Comparison of ENCODE assay signal across 8 cellular contexts in the genomic region with DNA sequence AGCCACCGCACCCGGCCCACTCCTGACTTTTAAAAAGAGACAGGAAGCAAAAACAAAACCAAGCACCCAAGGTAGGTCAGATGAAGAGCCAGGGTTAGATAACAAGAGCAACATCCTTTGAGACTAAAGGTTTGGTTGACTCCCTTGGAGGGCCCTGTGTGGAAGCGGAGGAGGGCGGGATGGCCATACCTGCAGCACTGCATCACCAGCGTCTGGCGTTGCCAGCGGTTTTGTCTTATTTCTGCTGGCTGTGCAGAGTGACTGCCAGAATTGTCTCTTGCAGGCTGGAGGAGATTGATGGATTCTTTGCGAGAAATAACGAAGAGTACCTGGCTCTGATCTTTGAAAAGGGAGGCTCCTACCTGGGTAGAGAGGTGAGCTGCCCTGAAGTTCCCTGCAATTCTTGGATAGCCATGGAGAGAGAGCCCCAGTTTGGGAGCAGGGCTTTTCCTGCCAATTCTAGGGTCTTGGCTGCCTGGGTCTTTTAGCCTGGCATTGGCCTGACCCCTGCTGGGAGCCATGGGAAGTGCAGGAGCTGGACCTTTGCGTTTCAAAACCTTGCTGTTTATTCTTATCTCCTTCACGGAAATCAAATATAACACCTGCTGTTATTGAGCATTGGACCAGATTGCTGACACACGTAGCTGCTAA. TPM values are rescaled to one million over a fixed set of nuclear protein-coding genes. Genes with fewer than 3 reads are reported as not detected.
DNase-seq lines count a peak whose midpoint lies in the region; ATAC-seq and TF ChIP-seq lines count a peak whose summit lies in the region.

No MANE protein-coding gene starts in this region.

- peak; percentile 96 for TF ChIP-seq CTCF in A673 (conservative IDR thresholded peaks at IDR 0.05; ENCODE audit: low read depth, low read length)
- peak; percentile 96 for TF ChIP-seq CTCF in GM12875 (IDR thresholded peaks at IDR 0.05; ENCODE audit: borderline replicate concordance, insufficient read depth, low read depth, low read length)
- TF ChIP-seq CTCF in liver (IDR thresholded peaks at IDR 0.05; ENCODE audit: low read depth, low read length, missing input control) = peak; percentile 97

- H3K36me3 ChIP-seq in A673 (ENCODE audit: insufficient read depth, low read length, poor library complexity, severe bottlenecking) = no peaks in the 10 kb centered on the region
- peaks cover 0 to 4% (median 0%) of the 10 kb centered on the region in 4 donors for H3K36me3 ChIP-seq in liver (ENCODE audit: control insufficient read depth in 4 of 4, insufficient read depth in 3 of 4, low read depth in 1 of 4, low read length in 3 of 4)

- DNase-seq in A673 (ENCODE audit: low spot score) (peak; percentile 71), NCI-H128 (lab: John Stamatoyannopoulos, UW; ENCODE audit: unreplicated experiment) (peak; percentile 45), cerebellum (ENCODE audit: low spot score) (peak; percentile 71)
- DNase-seq in activated CD4-positive, CD25-positive, alpha-beta regulatory T cell treated with anti-CD3 and anti-CD28 coated beads, Interleukin-2, amount 50 U/mL, for 72 hours = peak; percentile 78
- peak; percentile 49 for DNase-seq in stimulated activated CD8-positive, alpha-beta memory T cell treated with anti-CD3 and anti-CD28 coated beads, Interleukin-15, amount 100 ng/mL, for 1 hour (ENCODE audit: low read depth)

- no peaks in the 10 kb centered on the region for H3K27me3 ChIP-seq in A673 (replicated peaks; ENCODE audit: insufficient read depth, low read depth, low read length, poor library complexity)
- H3K27me3 ChIP-seq in liver (ENCODE audit: control insufficient read depth in 4 of 4, insufficient read depth in 4 of 4, low read length in 3 of 4) = no peaks in the 10 kb centered on the region

- no peak overlapping the region for H3K27ac ChIP-seq in A673 (ENCODE audit: low read depth, low read length, poor library complexity, severe bottlenecking)
- H3K27ac ChIP-seq in liver (ENCODE audit: low read depth in 1 of 2, low read length in 2 of 2) = no peak overlapping the region

- WGBS in liver = 59% methylated on average over 12 of the region's 12 CpGs

- no peaks in the 10 kb centered on the region for H3K9me3 ChIP-seq in A673 (ENCODE audit: low read depth, low read length, poor library complexity, severe bottlenecking)
- no peaks in the 10 kb centered on the region for H3K9me3 ChIP-seq in liver (ENCODE audit: control insufficient read depth in 4 of 4, low read length in 3 of 4)

- CTCF ChIA-PET in A673 (lab: Charles Lee) = interaction anchor here (0.7 to 2.1 kb wide), 9 partner anchors 10 to 472 kb away, joined by 3 to 12 read pairs (median 5); no protein-coding TSS in a partner anchor

- H3K4me1 ChIP-seq in A673 (ENCODE audit: insufficient read depth, low read length, poor library complexity, severe bottlenecking) (no peaks in the 10 kb centered on the region), liver (ENCODE audit: control insufficient read depth in 4 of 4, insufficient read depth in 4 of 4, low read length in 3 of 4) (no peaks in the 10 kb centered on the region)

- intact Hi-C loops in A673 (cut with micrococcal nuclease; ENCODE audit: unreplicated experiment) = loop anchor here (1.0 to 5.0 kb wide), 3 partner anchors 311 to 471 kb away; no protein-coding TSS in a partner anchor

- ATAC-seq in GM21515 (IDR thresholded peaks at IDR 0.05; ENCODE audit: unreplicated experiment) = no peak

- POLR2A ChIA-PET in A673 (lab: Charles Lee; ENCODE audit: low non-redundant PET) = no interaction called here

- no TSS peak for BruUV-seq in A673 (replicated peaks; lab: Mats Ljungman, UMichigan)

- TF ChIP-seq RAD21 in liver (IDR thresholded peaks at IDR 0.05) = peak; percentile 97

- no peak overlapping the region for H3K9ac ChIP-seq in liver (ENCODE audit: low read depth in 1 of 2, low read length in 2 of 2)

- H3K4me3 ChIP-seq in A673 (ENCODE audit: low read depth, low read length, poor library complexity, severe bottlenecking) = no peak overlapping the region
- no peak overlapping the region for H3K4me3 ChIP-seq in GM12875 (ENCODE audit: low read depth, low read length)
- H3K4me3 ChIP-seq in liver (ENCODE audit: low read depth in 1 of 3, low read length in 3 of 3) = no peak overlapping the region

TF ChIP-seq in liver, 16 proteins besides CTCF, POLR2A, EP300 and RAD21:
- TF ChIP-seq JUND (IDR thresholded peaks at IDR 0.05) (no peak), GABPA (IDR thresholded peaks at IDR 0.05 in 1 of 2, conservative IDR thresholded peaks at IDR 0.05 in 1 of 2) (no peak), FOXA2 (IDR thresholded peaks at IDR 0.05) (no peak), EGR1 (IDR thresholded peaks at IDR 0.05; ENCODE audit: low read depth in 2 of 2) (no peak), HNF4A (conservative IDR thresholded peaks at IDR 0.05) (no peak), FOXA1 (IDR thresholded peaks at IDR 0.05) (no peak), SP1 (IDR thresholded peaks at IDR 0.05) (no peak), HNF4G (IDR thresholded peaks at IDR 0.05) (no peak), NR2F2 (IDR thresholded peaks at IDR 0.05) (no peak), YY1 (IDR thresholded peaks at IDR 0.05) (no peak)
- TF ChIP-seq, protein P1, sequence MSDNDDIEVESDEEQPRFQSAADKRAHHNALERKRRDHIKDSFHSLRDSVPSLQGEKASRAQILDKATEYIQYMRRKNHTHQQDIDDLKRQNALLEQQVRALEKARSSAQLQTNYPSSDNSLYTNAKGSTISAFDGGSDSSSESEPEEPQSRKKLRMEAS (IDR thresholded peaks at IDR 0.05) = no peak
- TF ChIP-seq, protein P2, sequence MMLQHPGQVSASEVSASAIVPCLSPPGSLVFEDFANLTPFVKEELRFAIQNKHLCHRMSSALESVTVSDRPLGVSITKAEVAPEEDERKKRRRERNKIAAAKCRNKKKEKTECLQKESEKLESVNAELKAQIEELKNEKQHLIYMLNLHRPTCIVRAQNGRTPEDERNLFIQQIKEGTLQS (IDR thresholded peaks at IDR 0.05) = no peak
- TF ChIP-seq, protein P3, sequence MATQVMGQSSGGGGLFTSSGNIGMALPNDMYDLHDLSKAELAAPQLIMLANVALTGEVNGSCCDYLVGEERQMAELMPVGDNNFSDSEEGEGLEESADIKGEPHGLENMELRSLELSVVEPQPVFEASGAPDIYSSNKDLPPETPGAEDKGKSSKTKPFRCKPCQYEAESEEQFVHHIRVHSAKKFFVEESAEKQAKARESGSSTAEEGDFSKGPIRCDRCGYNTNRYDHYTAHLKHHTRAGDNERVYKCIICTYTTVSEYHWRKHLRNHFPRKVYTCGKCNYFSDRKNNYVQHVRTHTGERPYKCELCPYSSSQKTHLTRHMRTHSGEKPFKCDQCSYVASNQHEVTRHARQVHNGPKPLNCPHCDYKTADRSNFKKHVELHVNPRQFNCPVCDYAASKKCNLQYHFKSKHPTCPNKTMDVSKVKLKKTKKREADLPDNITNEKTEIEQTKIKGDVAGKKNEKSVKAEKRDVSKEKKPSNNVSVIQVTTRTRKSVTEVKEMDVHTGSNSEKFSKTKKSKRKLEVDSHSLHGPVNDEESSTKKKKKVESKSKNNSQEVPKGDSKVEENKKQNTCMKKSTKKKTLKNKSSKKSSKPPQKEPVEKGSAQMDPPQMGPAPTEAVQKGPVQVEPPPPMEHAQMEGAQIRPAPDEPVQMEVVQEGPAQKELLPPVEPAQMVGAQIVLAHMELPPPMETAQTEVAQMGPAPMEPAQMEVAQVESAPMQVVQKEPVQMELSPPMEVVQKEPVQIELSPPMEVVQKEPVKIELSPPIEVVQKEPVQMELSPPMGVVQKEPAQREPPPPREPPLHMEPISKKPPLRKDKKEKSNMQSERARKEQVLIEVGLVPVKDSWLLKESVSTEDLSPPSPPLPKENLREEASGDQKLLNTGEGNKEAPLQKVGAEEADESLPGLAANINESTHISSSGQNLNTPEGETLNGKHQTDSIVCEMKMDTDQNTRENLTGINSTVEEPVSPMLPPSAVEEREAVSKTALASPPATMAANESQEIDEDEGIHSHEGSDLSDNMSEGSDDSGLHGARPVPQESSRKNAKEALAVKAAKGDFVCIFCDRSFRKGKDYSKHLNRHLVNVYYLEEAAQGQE (IDR thresholded peaks at IDR 0.05) = no peak

RNA-seq across cellular contexts. Expression of a gene that starts 24.0 kb away (rescaled TPM):
- total RNA-seq in A673 (2021) = 69.0 and 69.7 TPM in 2 replicates
- total RNA-seq in cerebellum = 19.3 TPM
- 10 to 100 TPM; 14.3 to 46.4 TPM for total RNA-seq in liver
- polyA plus RNA-seq in liver = 10 to 100 TPM; 29.8 to 49.2 TPM

RNA-seq across cellular contexts. Expression of a gene that starts 51.4 kb away (rescaled TPM):
- total RNA-seq in A673 (2021) (0.07 TPM in 1 of 2 replicates, not detected in the other), cerebellum (0.91 TPM), liver (under 1 TPM; under 0.01 to 0.09 TPM)
- under 1 TPM; 0.01 to 0.19 TPM for polyA plus RNA-seq in liver
